16 cellular contexts compared by ENCODE assay signal in genomic region chr3:186938716-186939115, GRCh38. TPM values are rescaled to one million over a fixed set of nuclear protein-coding genes. Genes with fewer than 3 reads are reported as not detected.
DNase-seq lines count a peak whose midpoint lies in the region; ATAC-seq, FAIRE-seq and TF ChIP-seq lines count a peak whose summit lies in the region.
"Had no signal": no experiment of that assay in that cellular context is flagged by ENCODE, and none has a peak within 500 bp of the region (broad histone marks: within the 10 kb centered on the region; RNA-seq: fewer than 3 reads in every experiment).

No MANE protein-coding gene starts in this region.

- no peaks in the 10 kb centered on the region for H4K20me1 ChIP-seq in astrocyte (ENCODE audit: insufficient read depth, low read length)

- H3K4me3 Mint-ChIP-seq in astrocyte (ENCODE audit: unreplicated experiment) (no peak overlapping the region), Calu3 (ENCODE audit: low read depth, unreplicated experiment) (no peak overlapping the region)

- intact Hi-C loops in prostate gland (cut with DNase I): no loop called here
- intact Hi-C loops in Calu3 (cut with micrococcal nuclease; ENCODE audit: unreplicated experiment): loop anchor here (10.0 kb wide), 1 partner anchor 126 kb away; no protein-coding TSS in a partner anchor

- H3K27me3 ChIP-seq in astrocyte (ENCODE audit: insufficient read depth, low read length): no peaks in the 10 kb centered on the region
- no peaks in the 10 kb centered on the region for H3K27me3 ChIP-seq in right atrium auricular region
- H3K27me3 ChIP-seq in prostate gland (replicated peaks; ENCODE audit: insufficient read depth): no peaks in the 10 kb centered on the region
- H3K27me3 ChIP-seq: BLaER1 treated with 17β-estradiol and CSF1 and Interleukin-3, amounts not matched to agents 10 nM and 100 nM; ovary; stomach had no signal

- H3K27ac ChIP-seq in HEK293 (ENCODE audit: extremely low read depth, low read depth, low read length) (no peak overlapping the region), astrocyte (ENCODE audit: low read depth, low read length) (no peak overlapping the region), right atrium auricular region (peak overlapping the region; percentile 78 to 91), prostate gland (peak overlapping the region; percentile 79 to 81)
- H3K27ac ChIP-seq: BLaER1 treated with 17β-estradiol and CSF1 and Interleukin-3, amounts not matched to agents 10 nM and 100 nM; ovary; PC-9; stomach had no signal

- POLR2A ChIA-PET in HEK293 (lab: Yijun Ruan, JAX): no interaction called here

- no peak overlapping the region for H3K27ac Mint-ChIP-seq in astrocyte (ENCODE audit: unreplicated experiment)
- H3K27ac Mint-ChIP-seq in Calu3 (ENCODE audit: unreplicated experiment): no peak overlapping the region

- peaks cover 2% of the 10 kb centered on the region for H3K9me3 Mint-ChIP-seq in astrocyte (ENCODE audit: unreplicated experiment)
- H3K9me3 Mint-ChIP-seq in Calu3 (ENCODE audit: low read depth, unreplicated experiment): no peaks in the 10 kb centered on the region
- H3K9me3 Mint-ChIP-seq: activated naive CD4-positive, alpha-beta T cell treated with anti-CD3 and anti-CD28 coated beads, Interleukin-2, amount 50 U/mL, for 72 hours had no signal

- no peak for ATAC-seq in GM21717 (IDR thresholded peaks at IDR 0.05; ENCODE audit: unreplicated experiment)
- no peak for ATAC-seq in GM21619 (IDR thresholded peaks at IDR 0.05; ENCODE audit: unreplicated experiment)
- ATAC-seq: activated naive CD4-positive, alpha-beta T cell treated with anti-CD3 and anti-CD28 coated beads, Interleukin-2, amount 50 U/mL, for 72 hours had no signal

- CTCF ChIA-PET in HEK293 (lab: Yijun Ruan, JAX) (interaction anchor here (0.8 kb wide), 1 partner anchor 19 kb away, joined by 3 read pairs; no protein-coding TSS in a partner anchor), Calu3 (lab: Charles Lee) (interaction anchor here (0.6 kb wide), 1 partner anchor 83 kb away, joined by 3 read pairs; no protein-coding TSS in a partner anchor)

- 90% methylated on average over 6 of the region's 6 CpGs for WGBS in prostate gland

- BruUV-seq in Calu3 (replicated peaks; lab: Mats Ljungman, UMichigan): no TSS peak

- peaks cover 6% of the 10 kb centered on the region for H3K4me1 Mint-ChIP-seq in astrocyte (ENCODE audit: low read depth, unreplicated experiment)
- H3K4me1 Mint-ChIP-seq in Calu3 (ENCODE audit: low read depth, unreplicated experiment): no peaks in the 10 kb centered on the region

- H3K4me3 ChIP-seq in HEK293 (ENCODE audit: low read depth, low read length) (no peak overlapping the region), astrocyte (ENCODE audit: insufficient read depth, low read depth, low read length) (no peak overlapping the region), right atrium auricular region (no peak overlapping the region), prostate gland (no peak overlapping the region)
- H3K4me3 ChIP-seq: BLaER1 treated with 17β-estradiol and CSF1 and Interleukin-3, amounts not matched to agents 10 nM and 100 nM; lung; ovary; PC-9; stomach had no signal

- TF ChIP-seq CTCF in HEK293 (tag by site-specific recombination; IDR thresholded peaks at IDR 0.05) (no peak), astrocyte (IDR thresholded peaks at IDR 0.05; ENCODE audit: insufficient read depth, low read depth, low read length) (no peak), right atrium auricular region (IDR thresholded peaks at IDR 0.05) (no peak), prostate gland (IDR thresholded peaks at IDR 0.05) (no peak), Calu3 (IDR thresholded peaks at IDR 0.05; ENCODE audit: unreplicated experiment) (no peak)

- H3K36me3 Mint-ChIP-seq in astrocyte (ENCODE audit: low read depth, unreplicated experiment) (peaks cover 12% of the 10 kb centered on the region), Calu3 (ENCODE audit: insufficient read depth, unreplicated experiment) (no peaks in the 10 kb centered on the region)

- no peak for TF ChIP-seq POLR2A in prostate gland (IDR thresholded peaks at IDR 0.05)

- H3K36me3 ChIP-seq in HEK293 (ENCODE audit: control insufficient read depth in 2 of 2, insufficient read depth in 1 of 2, low read length in 2 of 2) (no peaks in the 10 kb centered on the region), astrocyte (ENCODE audit: insufficient read depth, low read length) (no peaks in the 10 kb centered on the region), right atrium auricular region (no peaks in the 10 kb centered on the region), prostate gland (no peaks in the 10 kb centered on the region)
- H3K36me3 ChIP-seq: ovary had no signal

- no peaks in the 10 kb centered on the region for H3K79me2 ChIP-seq in astrocyte (ENCODE audit: insufficient read depth, low read length)

- H3K4me1 ChIP-seq in HEK293 (ENCODE audit: control insufficient read depth, insufficient read depth, low read length) (no peaks in the 10 kb centered on the region), astrocyte (ENCODE audit: insufficient read depth, low read length) (no peaks in the 10 kb centered on the region), right atrium auricular region (peaks cover 0 to 69% of the 10 kb centered on the region in 2 donors), prostate gland (replicated peaks) (peaks cover 30% of the 10 kb centered on the region)

- H3K9me3 ChIP-seq in HEK293 (ENCODE audit: control insufficient read depth, insufficient read depth, low read depth, low read length) (no peaks in the 10 kb centered on the region), astrocyte (ENCODE audit: insufficient read depth, low read depth, low read length) (no peaks in the 10 kb centered on the region), right atrium auricular region (no peaks in the 10 kb centered on the region), prostate gland (no peaks in the 10 kb centered on the region)
- H3K9me3 ChIP-seq: ovary, stomach had no signal

- no peak overlapping the region for H2AFZ ChIP-seq in astrocyte (ENCODE audit: low read depth, low read length)
- H2AFZ ChIP-seq: PC-9 had no signal

- H3K4me2 ChIP-seq in astrocyte (ENCODE audit: low read length): no peak overlapping the region
- H3K4me2 ChIP-seq: BLaER1 treated with 17β-estradiol and CSF1 and Interleukin-3, amounts not matched to agents 10 nM and 100 nM; PC-9 had no signal

- FAIRE-seq in astrocyte (lab: Jason Lieb, UNC): no peak
- FAIRE-seq: G401.6 had no signal

- DNase-seq in astrocyte (ENCODE audit: low read depth) (peak; percentile 74), right atrium auricular region (ENCODE audit: low spot score) (no peak), prostate gland (ENCODE audit: low spot score) (no peak), Calu3 (no peak)
- DNase-seq in stimulated activated CD4-positive, alpha-beta T cell treated with anti-CD3 and anti-CD28 coated beads, Interleukin-4, amount 100 ng/mL, for 24 hours: no peak
- DNase-seq: Kasumi-1, ovary, PC-9, stomach had no signal

- no peak overlapping the region for H3K9ac ChIP-seq in astrocyte (ENCODE audit: low read length)
- H3K9ac ChIP-seq: BLaER1 treated with 17β-estradiol and CSF1 and Interleukin-3, amounts not matched to agents 10 nM and 100 nM had no signal

- H3K27me3 Mint-ChIP-seq in astrocyte (ENCODE audit: low read depth, unreplicated experiment) (no peaks in the 10 kb centered on the region), Calu3 (ENCODE audit: unreplicated experiment) (no peaks in the 10 kb centered on the region)

TF ChIP-seq in HEK293, 187 proteins besides CTCF, POLR2A, EP300 and RAD21:
- TF ChIP-seq HOXC10 (CRISPR knock-in tag; IDR thresholded peaks at IDR 0.05): no peak
- TF ChIP-seq WT1 (tag by site-specific recombination; IDR thresholded peaks at IDR 0.05): peak; percentile 91

RNA-seq across cellular contexts. Expression of gene ST6GAL1, which starts 8.4 kb away (rescaled TPM):
- 15.8 and 19.3 TPM in 2 replicates for total RNA-seq in astrocyte
- 10 to 100 TPM; 55.1 to 94.3 TPM for total RNA-seq in right atrium auricular region
- total RNA-seq in prostate gland: 100 to 1,000 TPM; 101 to 225 TPM
- 14.4 and 20.4 TPM in 2 replicates for total RNA-seq in Calu3 (2022)

Comparison
In these comparisons a context has a peak if more than half of its experiments do, and no peak if none do; other contexts are left out.
1. H3K27ac ChIP-seq: peak in right atrium auricular region (2 of 2) and prostate gland (2 of 2); none in HEK293 (single experiment) and astrocyte (single experiment).